Comparison of ENCODE assay signal across 32 cellular contexts in genomic region chr3:156407617-156408225, GRCh38.
"Had no signal": no experiment of that assay in that cellular context is flagged by ENCODE, and none has a peak within 500 bp of the region (broad histone marks: within the 10 kb centered on the region; RNA-seq: fewer than 3 reads in every experiment).

No MANE protein-coding gene starts in this region.

- H3K9ac ChIP-seq: neural progenitor cell, parathyroid adenoma had no signal

- ATAC-seq: left colon; mucosa of descending colon; naive thymus-derived CD4-positive, alpha-beta T cell; natural killer cell treated with Interleukin-12 subunit alpha and Interleukin-12 subunit beta and Interleukin-15 and Interleukin-18, amount 100 ng/mL, for 72 hours; psoas muscle; right cardiac atrium; sciatic nerve; stimulated activated naive B cell treated with anti-CD40 and anti-IgM and Interleukin-4, amounts not matched to agents 10 μg/mL and 1 μg/mL and 100 μg/mL, for 72 hours; stimulated activated naive CD8-positive, alpha-beta T cell treated with anti-CD3 and anti-CD28 coated beads, Interleukin-15, Interleukin-2, amounts not matched to agents 100 U/mL and 50 U/mL, for 24 hours; upper lobe of right lung had no signal

- H3K79me2 ChIP-seq: parathyroid adenoma had no signal

- H3K27me3 ChIP-seq: neural progenitor cell, neutrophil, stomach, suprapubic skin, tibial artery, upper lobe of right lung had no signal

- H3K36me3 ChIP-seq: left ventricle myocardium inferior, neural progenitor cell, neutrophil, stomach, suprapubic skin, thoracic aorta, upper lobe of right lung had no signal

- DNase-seq: hypothalamus; immature natural killer cell; kidney; left colon; left ventricle myocardium inferior; midbrain; mucosa of descending colon; naive thymus-derived CD4-positive, alpha-beta T cell; occipital lobe; psoas muscle; right cardiac atrium; stimulated activated CD4-positive, alpha-beta T cell treated with anti-CD3 and anti-CD28 coated beads, Interleukin-12 subunit alpha, Interleukin-12 subunit beta, amount 100 ng/mL, for 4 hours; stimulated activated CD4-positive, alpha-beta T cell treated with anti-CD3 and anti-CD28 coated beads, Interleukin-15, amount 100 ng/mL, for 24 hours; stimulated activated CD4-positive, alpha-beta T cell treated with anti-CD3 and anti-CD28 coated beads, Interleukin-2, amount 100 ng/mL, for 24 hours; stimulated activated CD4-positive, alpha-beta T cell treated with anti-CD3 and anti-CD28 coated beads, Interleukin-4, amount 100 ng/mL, for 1 hour; stimulated activated naive B cell treated with anti-CD40 and anti-IgM and Interleukin-4, amounts not matched to agents 10 μg/mL and 1 μg/mL and 100 μg/mL, for 72 hours; stimulated activated naive CD8-positive, alpha-beta T cell treated with anti-CD3 and anti-CD28 coated beads, Interleukin-15, Interleukin-2, amounts not matched to agents 100 U/mL and 50 U/mL, for 24 hours; stomach; tibial artery; trophoblast cell; upper lobe of right lung had no signal

- H3K4me3 ChIP-seq: left ventricle myocardium inferior, lung, mucosa of descending colon, neural progenitor cell, psoas muscle, skin epidermis, stomach, suprapubic skin, thoracic aorta, tibial artery, upper lobe of right lung had no signal

- H3K27ac ChIP-seq: left ventricle myocardium inferior, neural progenitor cell, neutrophil, parathyroid adenoma, psoas muscle, skin epidermis, stomach, suprapubic skin, thoracic aorta, tibial artery, upper lobe of right lung had no signal

- H3K4me2 ChIP-seq: neural progenitor cell had no signal

- H2AFZ ChIP-seq: neural progenitor cell, parathyroid adenoma had no signal

- FAIRE-seq: islet of Langerhans, kidney, urothelium cell line had no signal

- H3K4me1 ChIP-seq: parathyroid adenoma, psoas muscle, stomach, suprapubic skin, upper lobe of right lung had no signal

- H3K9me3 ChIP-seq: left ventricle myocardium inferior, mucosa of descending colon, neutrophil, psoas muscle, stomach, suprapubic skin, thoracic aorta, tibial artery, upper lobe of right lung had no signal
